ENCODE assay signal across 10 cellular contexts in genomic region chr7:128812514-128813168, GRCh38. TPM values are rescaled to one million over a fixed set of nuclear protein-coding genes. Genes with fewer than 3 reads are reported as not detected.
DNase-seq lines count a peak whose midpoint lies in the region; TF ChIP-seq lines count a peak whose summit lies in the region.
"Had no signal": no experiment of that assay in that cellular context is flagged by ENCODE, and none has a peak within 500 bp of the region (broad histone marks: within the 10 kb centered on the region; RNA-seq: fewer than 3 reads in every experiment).

No MANE protein-coding gene starts in this region.

- H3K36me3 Mint-ChIP-seq in endodermal cell (ENCODE audit: low read depth) = peaks cover 4% of the 10 kb centered on the region

- no peaks in the 10 kb centered on the region for H3K36me3 ChIP-seq in KMS-11 (ENCODE audit: insufficient read depth)
- H3K36me3 ChIP-seq in endodermal cell (ENCODE audit: control insufficient read depth, insufficient read depth, low read length) = peaks cover 2% of the 10 kb centered on the region
- H3K36me3 ChIP-seq: upper lobe of left lung had no signal

- peak overlapping the region; percentile 58 for H3K4me2 ChIP-seq in KMS-11

- H3K27ac ChIP-seq in KMS-11 (peak overlapping the region; percentile 6; the same call in 1 of the 2 replicates), endodermal cell (ENCODE audit: low read depth, low read length) (no peak overlapping the region)
- H3K27ac ChIP-seq: upper lobe of left lung had no signal

- H3K9ac ChIP-seq in KMS-11 = no peak overlapping the region
- no peak overlapping the region for H3K9ac ChIP-seq in endodermal cell (ENCODE audit: extremely low read depth, low read length, poor library complexity, severe bottlenecking)

- no peaks in the 10 kb centered on the region for H3K9me3 Mint-ChIP-seq in endodermal cell

- H3K27ac Mint-ChIP-seq in endodermal cell = no peak overlapping the region

- DNase-seq in NCI-H748 (lab: John Stamatoyannopoulos, UW; ENCODE audit: unreplicated experiment) = peak; percentile 62
- peak; percentile 62 for DNase-seq in endodermal cell
- DNase-seq in posterior vena cava (ENCODE audit: low spot score) = peak; percentile 82
- DNase-seq in ACHN = no peak
- no peak for DNase-seq in COLO829 (ENCODE audit: low spot score)
- no peak for DNase-seq in NCI-H526 (lab: John Stamatoyannopoulos, UW)
- DNase-seq: activated CD8-positive, alpha-beta memory T cell treated with anti-CD3 and anti-CD28 coated beads for 24 hours; effector CD8-positive, alpha-beta T cell; upper lobe of left lung had no signal

- H2AFZ ChIP-seq in KMS-11 (ENCODE audit: low read depth) = peak overlapping the region; percentile 21; the same call in 1 of the 2 replicates

- no peak overlapping the region for H3K4me3 ChIP-seq in KMS-11 (IDR thresholded peaks at IDR 0.05; ENCODE audit: insufficient read depth, low read depth, low read length)
- H3K4me3 ChIP-seq in endodermal cell (ENCODE audit: low read length) = no peak overlapping the region
- H3K4me3 ChIP-seq: upper lobe of left lung had no signal

- H3K4me1 ChIP-seq in KMS-11 (ENCODE audit: low read depth, poor library complexity, severe bottlenecking) (peaks cover 27% of the 10 kb centered on the region), endodermal cell (ENCODE audit: control insufficient read depth, insufficient read depth, low read length) (peaks cover 12% of the 10 kb centered on the region)

- H3K9me3 ChIP-seq in endodermal cell (ENCODE audit: control insufficient read depth, low read length) = no peaks in the 10 kb centered on the region
- H3K9me3 ChIP-seq: upper lobe of left lung had no signal

- H3K4me3 Mint-ChIP-seq in endodermal cell = no peak overlapping the region

- no peaks in the 10 kb centered on the region for H3K27me3 ChIP-seq in KMS-11 (ENCODE audit: insufficient read depth, low read depth)
- no peaks in the 10 kb centered on the region for H3K27me3 ChIP-seq in endodermal cell (ENCODE audit: control insufficient read depth, insufficient read depth, low read length, poor library complexity, severe bottlenecking)
- H3K27me3 ChIP-seq: upper lobe of left lung had no signal

- WGBS in endodermal cell (ENCODE audit: insufficient coverage in 1 of 2, insufficient read length in 1 of 2), 2 experiments = 54 to 68% methylated on average over 7 to 11 of the region's 11 CpGs

- no peaks in the 10 kb centered on the region for H3K27me3 Mint-ChIP-seq in endodermal cell (ENCODE audit: insufficient read depth)

- no peaks in the 10 kb centered on the region for H4K20me1 ChIP-seq in KMS-11 (ENCODE audit: insufficient read depth)

- intact Hi-C loops in posterior vena cava (cut with DNase I) = no loop called here

- in situ Hi-C loops in ACHN (cut with HindIII; ENCODE audit: low pct_ligation_motif_present, low pct_unique_long_range_greater_than_20kb, low sequenced_read_pairs) = no loop called here

- no peaks in the 10 kb centered on the region for H3K79me2 ChIP-seq in KMS-11 (ENCODE audit: insufficient read depth, low read depth)

- no peak for TF ChIP-seq CTCF in KMS-11 (conservative IDR thresholded peaks at IDR 0.05; ENCODE audit: low read depth, low read length)
- TF ChIP-seq CTCF in endodermal cell (conservative IDR thresholded peaks at IDR 0.05) = no peak

- H3K4me1 Mint-ChIP-seq in endodermal cell = no peaks in the 10 kb centered on the region

RNA-seq across cellular contexts. Expression of gene FLNC, which starts 17.6 kb away (rescaled TPM):
- total RNA-seq in endodermal cell = 10 to 100 TPM in 1 of 2 donors, 1 to 10 TPM in 1; 6.6 to 11.5 TPM
- polyA plus RNA-seq in endodermal cell (2013, experiment 1 of 2) = 25.3 TPM
- 28.7 TPM for polyA plus RNA-seq in endodermal cell (2013, experiment 2 of 2)
- 100 to 1,000 TPM; 440 to 856 TPM for total RNA-seq in posterior vena cava

RNA-seq across cellular contexts. Expression of gene CCDC136, which starts 20.9 kb away (rescaled TPM):
- total RNA-seq in endodermal cell = 10 to 100 TPM; 46.0 to 51.2 TPM
- 53.3 TPM for polyA plus RNA-seq in endodermal cell (2013, experiment 1 of 2)
- polyA plus RNA-seq in endodermal cell (2013, experiment 2 of 2) = 41.1 TPM
- total RNA-seq in posterior vena cava = 10 to 100 TPM; 13.3 to 23.1 TPM

RNA-seq across cellular contexts. Expression of gene OPN1SW, which starts 37.0 kb away (rescaled TPM):
- total RNA-seq in endodermal cell = not detected
- not detected for polyA plus RNA-seq in endodermal cell (2013, experiment 1 of 2)
- 0.25 TPM for polyA plus RNA-seq in endodermal cell (2013, experiment 2 of 2)
- total RNA-seq in posterior vena cava = not detected
- total RNA-seq: upper lobe of left lung had no signal

RNA-seq across cellular contexts. Expression of gene ATP6V1F, which starts 50.0 kb away (rescaled TPM):
- 100 to 1,000 TPM; 122 to 157 TPM for total RNA-seq in endodermal cell
- 128 TPM for polyA plus RNA-seq in endodermal cell (2013, experiment 1 of 2)
- 128 TPM for polyA plus RNA-seq in endodermal cell (2013, experiment 2 of 2)
- total RNA-seq in posterior vena cava = 100 to 1,000 TPM; 106 to 115 TPM

Comparison
In these comparisons a context has a peak if more than half of its experiments do, and no peak if none do; other contexts are left out.
1. DNase-seq: peak in NCI-H748 (single experiment), endodermal cell (single experiment) and posterior vena cava (single experiment); none in ACHN (single experiment), COLO829 (single experiment) and NCI-H526 (0 of 2).
2. RNA of gene FLNC, which starts 17.6 kb away (total RNA-seq): 440 to 856 TPM in posterior vena cava; 6.6 to 11.5 TPM in endodermal cell; every median in the first group is over 10 times any median in the second.